In genomic region chr20:41617059-41617921, GRCh38 we compare ENCODE assay signal across 8 cellular contexts. TPM values are rescaled to one million over a fixed set of nuclear protein-coding genes. Genes with fewer than 3 reads are reported as not detected.
DNase-seq lines count a peak whose midpoint lies in the region; ATAC-seq and TF ChIP-seq lines count a peak whose summit lies in the region.

No MANE protein-coding gene starts in this region.

- H4K20me1 ChIP-seq in OCI-LY3 (ENCODE audit: insufficient read depth, low read length) = peaks cover 45% of the 10 kb centered on the region

- peak overlapping the region; percentile 77 for H3K9ac ChIP-seq in OCI-LY3 (ENCODE audit: low read length)
- H3K9ac ChIP-seq in parathyroid adenoma = peak overlapping the region; percentile 34

- H3K36me3 ChIP-seq in OCI-LY3 (replicated peaks; ENCODE audit: low read depth, low read length) (peaks cover 7% of the 10 kb centered on the region), parathyroid adenoma (ENCODE audit: control insufficient read depth, insufficient read depth, low read length) (no peaks in the 10 kb centered on the region)

- H3K4me1 ChIP-seq in OCI-LY3 (ENCODE audit: low read length) (peaks cover 47% of the 10 kb centered on the region), parathyroid adenoma (peaks cover 13% of the 10 kb centered on the region)

- H2AFZ ChIP-seq in OCI-LY3 (ENCODE audit: low read depth, low read length) (peak overlapping the region; percentile 44; the same call in 1 of the 2 replicates), parathyroid adenoma (peak overlapping the region; percentile 74)

- H3K9me3 ChIP-seq in OCI-LY3 (ENCODE audit: insufficient read depth, low read length) = no peaks in the 10 kb centered on the region
- no peaks in the 10 kb centered on the region for H3K9me3 ChIP-seq in parathyroid adenoma (ENCODE audit: control insufficient read depth, low read length)

- H3K27me3 ChIP-seq in OCI-LY3 (ENCODE audit: low read depth, low read length) = no peaks in the 10 kb centered on the region
- no peaks in the 10 kb centered on the region for H3K27me3 ChIP-seq in parathyroid adenoma (ENCODE audit: control insufficient read depth, insufficient read depth, low read length)

- H3K27ac ChIP-seq in OCI-LY3 (ENCODE audit: low read length) (no peak overlapping the region), parathyroid adenoma (peak overlapping the region; percentile 37)

- ATAC-seq in HG02885 (IDR thresholded peaks at IDR 0.05; ENCODE audit: poor library complexity, unreplicated experiment) = peak; percentile 12

- TF ChIP-seq CTCF in OCI-LY3 (IDR thresholded peaks at IDR 0.05; ENCODE audit: low read depth, low read length) = no peak
- no peak for TF ChIP-seq CTCF in parathyroid adenoma (IDR thresholded peaks at IDR 0.05)

- H3K4me3 ChIP-seq in OCI-LY3 (ENCODE audit: low read length) (peak overlapping the region; percentile 87), parathyroid adenoma (ENCODE audit: low read depth, low read length) (peak overlapping the region; percentile 66)

- peak in 2 of 3 experiments; percentile 62 to 84 for DNase-seq in NCI-H1417 (lab: John Stamatoyannopoulos, UW)
- DNase-seq in NCI-H1417 treated with DMSO at 0.1 percent for 48 hours (lab: John Stamatoyannopoulos, UW) = no peak
- DNase-seq in activated effector memory CD4-positive, alpha-beta T cell treated with Interleukin-2 at 50 U/mL for 16 hours = peak; percentile 33
- DNase-seq in head of caudate nucleus = peak in 40 of 42 donors; percentile 3 to 69 (median 40)
- DNase-seq in occipital lobe (lab: John Stamatoyannopoulos, UW) = no peak

- peaks cover 58% of the 10 kb centered on the region for H3K79me2 ChIP-seq in OCI-LY3 (ENCODE audit: low read length)
- peaks cover 31% of the 10 kb centered on the region for H3K79me2 ChIP-seq in parathyroid adenoma

- peak overlapping the region; percentile 98 for H3K4me2 ChIP-seq in OCI-LY3 (ENCODE audit: low read length)
- peak overlapping the region; percentile 84 for H3K4me2 ChIP-seq in parathyroid adenoma (ENCODE audit: low read length)

- intact Hi-C loops in head of caudate nucleus (cut with DNase I) = no loop called here

RNA-seq across cellular contexts. Expression of gene CHD6, which starts 0.9 kb away (rescaled TPM):
- total RNA-seq in occipital lobe = 52.6 TPM

Comparison
In these comparisons a context has a peak if more than half of its experiments do, and no peak if none do; other contexts are left out.
1. DNase-seq: peak in NCI-H1417 (2 of 3), activated effector memory CD4-positive, alpha-beta T cell treated with Interleukin-2 at 50 U/mL for 16 hours (single experiment) and head of caudate nucleus (40 of 42); none in NCI-H1417 treated with DMSO at 0.1 percent for 48 hours (single experiment) and occipital lobe (single experiment).